Comparison of ENCODE assay signal across 24 cellular contexts in the genomic region with DNA sequence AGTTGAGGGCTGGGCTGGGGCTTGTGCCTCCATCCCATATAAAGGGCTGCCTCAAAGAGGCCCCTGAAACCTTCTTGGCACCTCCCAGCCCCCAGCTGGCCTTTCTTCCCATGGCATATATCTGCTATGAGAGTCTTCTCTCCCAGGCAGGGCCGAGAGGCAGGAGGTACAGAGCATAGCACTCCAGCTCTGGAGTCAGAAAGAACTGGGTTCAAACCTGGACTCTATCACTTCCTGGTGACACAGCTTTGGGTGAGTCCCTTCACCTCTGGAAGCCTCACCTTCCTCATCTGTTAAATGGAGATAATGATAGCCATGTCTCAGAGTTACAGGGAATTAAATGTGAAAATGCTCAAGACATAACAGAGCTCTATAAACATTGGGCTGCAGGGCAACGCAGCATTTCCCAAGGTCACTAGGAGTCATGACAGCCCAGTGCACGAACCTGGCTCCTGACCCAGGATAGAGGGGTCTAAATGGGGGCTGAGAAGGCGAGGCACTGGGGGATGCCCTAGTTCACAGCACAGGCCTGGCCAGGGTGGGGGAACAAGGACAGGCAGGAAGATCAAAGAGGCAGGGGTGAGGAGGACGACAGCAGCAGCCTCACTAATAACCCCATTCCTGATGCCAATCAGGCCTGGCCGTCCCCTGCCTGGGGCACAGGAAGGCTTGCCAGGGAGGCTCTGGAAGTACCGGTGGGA. TPM values are rescaled to one million over a fixed set of nuclear protein-coding genes. Genes with fewer than 3 reads are reported as not detected.
DNase-seq lines count a peak whose midpoint lies in the region; ATAC-seq, FAIRE-seq and TF ChIP-seq lines count a peak whose summit lies in the region.
"Had no signal": no experiment of that assay in that cellular context is flagged by ENCODE, and none has a peak within 500 bp of the region (broad histone marks: within the 10 kb centered on the region; RNA-seq: fewer than 3 reads in every experiment).

No MANE protein-coding gene starts in this region.

- no peak for TF ChIP-seq CTCF in SK-N-SH (IDR thresholded peaks at IDR 0.05)
- no peak for TF ChIP-seq CTCF in Calu3 (IDR thresholded peaks at IDR 0.05; ENCODE audit: unreplicated experiment)

- TF ChIP-seq RAD21 in SK-N-SH (IDR thresholded peaks at IDR 0.05; ENCODE audit: low read length) = no peak

- no peak overlapping the region for H3K4me2 ChIP-seq in SK-N-SH

- H3K9me3 Mint-ChIP-seq in Calu3 (ENCODE audit: low read depth, unreplicated experiment) = no peaks in the 10 kb centered on the region
- H3K9me3 Mint-ChIP-seq: CD4-positive, CD25-positive, alpha-beta regulatory T cell had no signal

- no peaks in the 10 kb centered on the region for H3K27me3 ChIP-seq in H7 (ENCODE audit: control insufficient read depth, insufficient read depth, low read length)
- H3K27me3 ChIP-seq in SK-N-SH (ENCODE audit: insufficient read depth) = no peaks in the 10 kb centered on the region
- H3K27me3 ChIP-seq in esophagus (ENCODE audit: control insufficient read depth in 1 of 2, insufficient read depth in 2 of 2, low read length in 2 of 2) = no peaks in the 10 kb centered on the region

- peaks cover 30% of the 10 kb centered on the region for H3K27me3 Mint-ChIP-seq in Calu3 (ENCODE audit: unreplicated experiment)

- H3K4me3 ChIP-seq in H7 (ENCODE audit: insufficient read depth, low read depth, low read length) (no peak overlapping the region), SK-N-SH (ENCODE audit: low read depth in 2 of 2, low read length in 1 of 2) (no peak overlapping the region), esophagus (ENCODE audit: low read depth in 1 of 2, low read length in 2 of 2) (peak overlapping the region; percentile 15 to 33), skin epidermis (peak overlapping the region in 4 of 7 experiments; percentile 17 to 47 (median 29))

- WGBS in SK-N-SH (ENCODE audit: low lambda C conversion rate) = 49% methylated on average over 4 of the region's 7 CpGs
- WGBS in esophagus, 2 donors = 48 to 55% methylated on average over 7 of the region's 7 CpGs

- peak in 1 of 2 experiments; percentile 31; a peak in 1 of 4 replicates for TF ChIP-seq EP300 in SK-N-SH (IDR thresholded peaks at IDR 0.05; ENCODE audit: borderline replicate concordance in 1 of 2, low read depth in 1 of 2, low read length in 1 of 2)

- H3K27ac Mint-ChIP-seq in Calu3 (ENCODE audit: unreplicated experiment) = no peak overlapping the region

- peak overlapping the region in 1 of 2 experiments; percentile 83; a peak in 2 of 4 replicates for H3K27ac ChIP-seq in SK-N-SH (ENCODE audit: low read depth in 2 of 2, low read length in 1 of 2)
- peak overlapping the region in 1 of 2 donors; percentile 56 for H3K27ac ChIP-seq in esophagus (ENCODE audit: low read depth in 2 of 2, low read length in 1 of 2)
- H3K27ac ChIP-seq in skin epidermis = peak overlapping the region in 3 of 21 experiments; percentile 1 to 79 (median 26)

- POLR2A ChIA-PET in SK-N-SH (lab: Yijun Ruan, JAX) = interaction anchor here (1.4 kb wide), 1 partner anchor 165 kb away, joined by 4 read pairs; the partner anchor contains the start of gene CEP250

- H3F3A ChIP-seq in SK-N-SH (replicated peaks; ENCODE audit: insufficient read depth) = no peaks in the 10 kb centered on the region

- DNase-seq in H7 = peak; percentile 46
- DNase-seq in SK-N-SH = peak; percentile 91
- no peak for DNase-seq in Calu3
- DNase-seq in frontal cortex (ENCODE audit: low spot score in 2 of 2) = no peak
- DNase-seq: CD4-positive, CD25-positive, alpha-beta regulatory T cell; COR-L47; DMS 273 treated with DMSO at 0.1 percent for 48 hours; DMS79 treated with DMSO at 0.1 percent for 48 hours; GOT3; Kasumi-1; NCI-H1417; NCI-H1694 treated with DMSO at 0.1 percent for 48 hours; NCI-H2081 treated with DMSO at 0.1 percent for 48 hours; NCI-H2171 treated with DMSO at 0.1 percent for 48 hours; NCI-H526; SHP77 had no signal

- no peak for ATAC-seq in GM21526 (IDR thresholded peaks at IDR 0.05; ENCODE audit: low FRiP score, unreplicated experiment)

- H3K79me2 ChIP-seq in SK-N-SH (ENCODE audit: insufficient read depth) = no peaks in the 10 kb centered on the region

- peaks cover 11% of the 10 kb centered on the region for H3K4me1 Mint-ChIP-seq in Calu3 (ENCODE audit: low read depth, unreplicated experiment)

- H3K36me3 ChIP-seq in H7 (replicated peaks; ENCODE audit: control insufficient read depth, insufficient read depth, low read length) (no peaks in the 10 kb centered on the region), SK-N-SH (replicated peaks in 1 of 2; ENCODE audit: control insufficient read depth in 1 of 2, insufficient read depth in 2 of 2, low read length in 1 of 2) (no peaks in the 10 kb centered on the region), esophagus (ENCODE audit: control insufficient read depth in 2 of 2, insufficient read depth in 2 of 2, low read length in 1 of 2) (peaks cover 0 to 14% of the 10 kb centered on the region in 2 donors)

- no peak overlapping the region for H3K9ac ChIP-seq in SK-N-SH

- no peaks in the 10 kb centered on the region for H4K20me1 ChIP-seq in SK-N-SH (ENCODE audit: insufficient read depth)

- no TSS peak for BruUV-seq in Calu3 (replicated peaks; lab: Mats Ljungman, UMichigan)

- peaks cover 14% of the 10 kb centered on the region for H3K36me3 Mint-ChIP-seq in Calu3 (ENCODE audit: insufficient read depth, unreplicated experiment)
- H3K36me3 Mint-ChIP-seq: CD4-positive, CD25-positive, alpha-beta regulatory T cell had no signal

- H3K9me3 ChIP-seq in SK-N-SH (no peaks in the 10 kb centered on the region), esophagus (ENCODE audit: control insufficient read depth in 2 of 2, insufficient read depth in 1 of 2, low read depth in 1 of 2, low read length in 1 of 2) (no peaks in the 10 kb centered on the region)

- CTCF ChIA-PET in SK-N-SH (lab: Yijun Ruan, JAX) (interaction anchor here (0.7 to 3.3 kb wide), 4 partner anchors 12 to 33 kb away, joined by 3 to 28 read pairs (median 4); no protein-coding TSS in a partner anchor), Calu3 (lab: Charles Lee) (interaction anchor here (0.6 to 1.4 kb wide), 4 partner anchors 12 to 397 kb away, joined by 3 to 8 read pairs (median 4); no protein-coding TSS in a partner anchor)

- H3K4me1 ChIP-seq in SK-N-SH (ENCODE audit: control insufficient read depth in 1 of 2, insufficient read depth in 2 of 2, low read depth in 1 of 2, low read length in 1 of 2) = peaks cover 0 to 19% of the 10 kb centered on the region in 2 experiments; a peak in 1 of 4 replicates
- H3K4me1 ChIP-seq in esophagus (ENCODE audit: control insufficient read depth in 2 of 2, insufficient read depth in 2 of 2, low read length in 1 of 2) = peaks cover under 1 to 9% of the 10 kb centered on the region in 2 donors

- FAIRE-seq in frontal cortex (lab: Jason Lieb, UNC) = no peak
- FAIRE-seq: GM12892 had no signal

- intact Hi-C loops in Calu3 (cut with micrococcal nuclease; ENCODE audit: unreplicated experiment) = no loop called here

- H3K4me3 Mint-ChIP-seq in Calu3 (ENCODE audit: low read depth, unreplicated experiment) = no peak overlapping the region

- no peaks in the 10 kb centered on the region for H3K9me2 ChIP-seq in SK-N-SH

- no peak overlapping the region for H2AFZ ChIP-seq in SK-N-SH (ENCODE audit: low read depth)

TF ChIP-seq in SK-N-SH, 30 proteins besides CTCF, POLR2A, EP300 and RAD21 (continues in another document):
- TF ChIP-seq, protein P1, sequence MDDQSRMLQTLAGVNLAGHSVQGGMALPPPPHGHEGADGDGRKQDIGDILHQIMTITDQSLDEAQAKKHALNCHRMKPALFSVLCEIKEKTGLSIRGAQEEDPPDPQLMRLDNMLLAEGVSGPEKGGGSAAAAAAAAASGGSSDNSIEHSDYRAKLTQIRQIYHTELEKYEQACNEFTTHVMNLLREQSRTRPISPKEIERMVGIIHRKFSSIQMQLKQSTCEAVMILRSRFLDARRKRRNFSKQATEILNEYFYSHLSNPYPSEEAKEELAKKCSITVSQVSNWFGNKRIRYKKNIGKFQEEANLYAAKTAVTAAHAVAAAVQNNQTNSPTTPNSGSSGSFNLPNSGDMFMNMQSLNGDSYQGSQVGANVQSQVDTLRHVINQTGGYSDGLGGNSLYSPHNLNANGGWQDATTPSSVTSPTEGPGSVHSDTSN (IDR thresholded peaks at IDR 0.05) = no peak
- no peak for TF ChIP-seq EZH2phosphoT487 (IDR thresholded peaks at IDR 0.05; ENCODE audit: borderline replicate concordance, low read depth)
- no peak for TF ChIP-seq TEAD4 (IDR thresholded peaks at IDR 0.05; ENCODE audit: borderline replicate concordance, insufficient read depth)
- no peak for TF ChIP-seq MEF2A (IDR thresholded peaks at IDR 0.05; ENCODE audit: borderline replicate concordance, low read depth)
- TF ChIP-seq RFX5 (IDR thresholded peaks at IDR 0.05; ENCODE audit: low read length) = no peak
- TF ChIP-seq YY1 (IDR thresholded peaks at IDR 0.05; ENCODE audit: low read depth) = no peak
- TF ChIP-seq SIN3A (IDR thresholded peaks at IDR 0.05; ENCODE audit: borderline replicate concordance, low read depth, low read length) = no peak
- TF ChIP-seq FOXM1 (IDR thresholded peaks at IDR 0.05; ENCODE audit: low read depth) = no peak

RNA-seq across cellular contexts. Expression of gene FAM83C, which starts 1.9 kb away (rescaled TPM):
- not detected in 2 replicates for total RNA-seq in H7 (2014; rRNA removed; shearing (Covaris generic))
- polyA plus RNA-seq in SK-N-SH (2012; rRNA removed) (not detected in 2 replicates), esophagus (10 to 100 TPM; 32.3 to 35.9 TPM)
- not detected in 2 replicates for polyA plus RNA-seq in SK-N-SH (2012; cell fraction: cytosol; rRNA removed)
- polyA plus RNA-seq in SK-N-SH (2012; cell fraction: nucleus; rRNA removed) = 0.02 and 0.04 TPM in 2 replicates
- total RNA-seq in Calu3 (2022) (0.12 TPM in 1 of 2 replicates, not detected in the other), frontal cortex (not detected)
- total RNA-seq: A673; CD4-positive, CD25-positive, alpha-beta regulatory T cell; MCF 10A; RPMI7951 had no signal
- polyA plus RNA-seq: BJ; CD4-positive, CD25-positive, alpha-beta regulatory T cell had no signal

RNA-seq across cellular contexts. Expression of gene EIF6, which starts 5.8 kb away (rescaled TPM):
- 212 and 246 TPM in 2 replicates for total RNA-seq in H7 (2014; rRNA removed; shearing (Covaris generic))
- 343 and 356 TPM in 2 replicates for polyA plus RNA-seq in SK-N-SH (2012; rRNA removed)
- polyA plus RNA-seq in SK-N-SH (2012; cell fraction: cytosol; rRNA removed) = 174 and 232 TPM in 2 replicates
- 485 and 538 TPM in 2 replicates for polyA plus RNA-seq in SK-N-SH (2012; cell fraction: nucleus; rRNA removed)
- 100 to 1,000 TPM; 186 to 315 TPM for polyA plus RNA-seq in esophagus
- 271 and 317 TPM in 2 replicates for total RNA-seq in Calu3 (2022)
- 71.7 TPM for total RNA-seq in frontal cortex

RNA-seq across cellular contexts. Expression of gene MMP24OS, which starts 12.4 kb away (rescaled TPM):
- 7.4 and 16.7 TPM in 2 replicates for total RNA-seq in H7 (2014; rRNA removed; shearing (Covaris generic))
- polyA plus RNA-seq in SK-N-SH (2012; rRNA removed) (52.4 and 53.1 TPM in 2 replicates), esophagus (10 to 100 TPM; 25.7 to 52.2 TPM)
- 45.2 and 58.3 TPM in 2 replicates for polyA plus RNA-seq in SK-N-SH (2012; cell fraction: cytosol; rRNA removed)
- polyA plus RNA-seq in SK-N-SH (2012; cell fraction: nucleus; rRNA removed) = 64.2 and 76.0 TPM in 2 replicates
- total RNA-seq in Calu3 (2022) (86.8 and 95.4 TPM in 2 replicates), frontal cortex (3.3 TPM)

Comparison
In these comparisons a context has a peak if more than half of its experiments do, and no peak if none do; other contexts are left out.
1. DNase-seq: peak in H7 (single experiment) and SK-N-SH (single experiment); none in Calu3 (single experiment) and frontal cortex (0 of 2).
2. H3K4me3 ChIP-seq: peak in esophagus (2 of 2) and skin epidermis (4 of 7); none in H7 (single experiment) and SK-N-SH (0 of 2).